Comparison of ENCODE assay signal across 11 cellular contexts in the genomic region with DNA sequence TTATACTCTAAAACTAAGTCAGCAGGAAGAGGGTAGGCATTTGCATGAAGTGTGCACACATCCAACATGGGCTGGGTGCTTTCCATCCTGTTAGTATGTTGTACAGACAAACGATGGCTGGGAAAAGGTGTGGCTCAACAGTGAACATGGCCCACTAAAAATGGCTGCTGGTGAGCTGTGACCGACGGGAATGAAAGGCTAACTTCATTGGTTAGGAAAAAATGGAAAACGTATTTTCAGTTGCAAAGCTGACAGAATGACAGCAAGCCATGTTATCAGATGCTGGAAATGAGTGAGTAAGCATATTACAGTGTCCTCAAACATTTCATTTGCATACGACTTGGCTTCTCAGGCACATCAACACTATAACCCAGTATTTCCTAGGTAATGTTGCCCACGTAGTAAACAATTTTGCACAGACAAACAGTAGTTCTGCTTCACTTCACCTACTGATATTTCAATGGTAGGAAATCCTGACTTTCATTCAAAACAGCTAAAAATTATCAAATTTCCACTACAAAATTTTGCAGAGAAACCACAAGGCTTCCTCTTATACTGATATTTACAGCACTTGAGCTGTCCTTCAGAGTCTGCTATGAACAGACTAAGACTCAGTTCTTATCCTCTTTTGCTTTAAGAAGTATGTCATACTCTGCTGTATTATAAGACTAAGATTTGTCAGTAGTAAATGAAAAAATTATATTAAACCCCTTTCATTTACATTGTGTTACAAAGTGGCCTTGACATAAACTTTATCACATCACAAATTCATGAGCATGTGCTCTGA.
DNase-seq lines count a peak whose midpoint lies in the region; ATAC-seq and TF ChIP-seq lines count a peak whose summit lies in the region.
"Had no signal": no experiment of that assay in that cellular context is flagged by ENCODE, and none has a peak within 500 bp of the region (broad histone marks: within the 10 kb centered on the region; RNA-seq: fewer than 3 reads in every experiment).

No MANE protein-coding gene starts in this region.

- POLR2A ChIA-PET in CD4-positive, alpha-beta T cell (lab: Charles Lee), result interaction anchor here (1.0 to 3.6 kb wide), 8 partner anchors 9 to 98 kb away, joined by 3 to 26 read pairs (median 7); a partner anchor contains a TSS

- peaks cover 83% of the 10 kb centered on the region for H3K36me3 ChIP-seq in left ventricle myocardium inferior

- CTCF ChIA-PET in CD4-positive, alpha-beta T cell (lab: Charles Lee), result interaction anchor here (0.8 to 1.5 kb wide), 2 partner anchors 17 to 44 kb away, joined by 3 read pairs; no protein-coding TSS in a partner anchor

- no peaks in the 10 kb centered on the region for H3K9me3 ChIP-seq in CD4-positive, alpha-beta T cell (ENCODE audit: control insufficient read depth, low read length)
- H3K9me3 ChIP-seq in left ventricle myocardium inferior (replicated peaks), result peaks cover 3% of the 10 kb centered on the region

- no peaks in the 10 kb centered on the region for H3K9me3 Mint-ChIP-seq in CD4-positive, alpha-beta T cell
- H3K9me3 Mint-ChIP-seq in activated naive CD8-positive, alpha-beta T cell treated with anti-CD3 and anti-CD28 coated beads for 36 hours, result peaks cover 10% of the 10 kb centered on the region

- H3K4me3 ChIP-seq in left ventricle myocardium inferior, result no peak overlapping the region
- H3K4me3 ChIP-seq: coronary artery had no signal

- H3K27ac ChIP-seq in CD4-positive, alpha-beta T cell (ENCODE audit: low read depth, low read length), result no peak overlapping the region
- no peak overlapping the region for H3K27ac ChIP-seq in left ventricle myocardium inferior (replicated peaks)
- H3K27ac ChIP-seq: coronary artery had no signal

- no peaks in the 10 kb centered on the region for H3K4me1 ChIP-seq in left ventricle myocardium inferior

- peak; percentile 48 for ATAC-seq in CD4-positive, alpha-beta T cell (ENCODE audit: poor library complexity)
- ATAC-seq in GM19035 (IDR thresholded peaks at IDR 0.05; ENCODE audit: unreplicated experiment), result peak; percentile 58
- peak; percentile 54 for ATAC-seq in HG03571 (IDR thresholded peaks at IDR 0.05; ENCODE audit: unreplicated experiment)
- no peak for ATAC-seq in GM21381 (IDR thresholded peaks at IDR 0.05; ENCODE audit: unreplicated experiment)

- no peak for DNase-seq in CD4-positive, alpha-beta T cell
- no peak for DNase-seq in activated naive CD8-positive, alpha-beta T cell treated with anti-CD3 and anti-CD28 coated beads for 36 hours
- DNase-seq in NCI-H774 (lab: John Stamatoyannopoulos, UW) (no peak), left ventricle myocardium inferior (no peak), NCI-H69 (lab: John Stamatoyannopoulos, UW) (no peak)
- DNase-seq: head of caudate nucleus had no signal

- H3K36me3 Mint-ChIP-seq in CD4-positive, alpha-beta T cell (ENCODE audit: low read depth), result peaks cover 47% of the 10 kb centered on the region
- peaks cover 77% of the 10 kb centered on the region for H3K36me3 Mint-ChIP-seq in activated naive CD8-positive, alpha-beta T cell treated with anti-CD3 and anti-CD28 coated beads for 36 hours

- H3K27me3 ChIP-seq in CD4-positive, alpha-beta T cell (ENCODE audit: control insufficient read depth, insufficient read depth, low read length), result no peaks in the 10 kb centered on the region
- H3K27me3 ChIP-seq in left ventricle myocardium inferior (ENCODE audit: low read depth), result no peaks in the 10 kb centered on the region

- H3K4me3 Mint-ChIP-seq in CD4-positive, alpha-beta T cell, result peak overlapping the region; percentile 66
- H3K4me3 Mint-ChIP-seq in activated naive CD8-positive, alpha-beta T cell treated with anti-CD3 and anti-CD28 coated beads for 36 hours, result peak overlapping the region; percentile 61
- H3K4me3 Mint-ChIP-seq: type B pancreatic cell had no signal

- intact Hi-C loops in CD4-positive, alpha-beta T cell (cut with DNase I, micrococcal nuclease), result loop anchor here in 1 of 2 experiments (2.0 to 5.0 kb wide), 2 partner anchors 44 to 93 kb away; no protein-coding TSS in a partner anchor
- intact Hi-C loops in left ventricle myocardium inferior (cut with micrococcal nuclease), result no loop called here

- no peak for TF ChIP-seq CTCF in CD4-positive, alpha-beta T cell (IDR thresholded peaks at IDR 0.05)
- TF ChIP-seq CTCF in left ventricle myocardium inferior (IDR thresholded peaks at IDR 0.05; ENCODE audit: borderline replicate concordance), result no peak

- peak overlapping the region; percentile 83 for H3K27ac Mint-ChIP-seq in CD4-positive, alpha-beta T cell
- peak overlapping the region; percentile 94 for H3K27ac Mint-ChIP-seq in activated naive CD8-positive, alpha-beta T cell treated with anti-CD3 and anti-CD28 coated beads for 36 hours
- H3K27ac Mint-ChIP-seq: type B pancreatic cell had no signal

- no peaks in the 10 kb centered on the region for H3K27me3 Mint-ChIP-seq in CD4-positive, alpha-beta T cell
- no peaks in the 10 kb centered on the region for H3K27me3 Mint-ChIP-seq in activated naive CD8-positive, alpha-beta T cell treated with anti-CD3 and anti-CD28 coated beads for 36 hours
- H3K27me3 Mint-ChIP-seq: type B pancreatic cell had no signal

- H3K4me1 Mint-ChIP-seq in CD4-positive, alpha-beta T cell (ENCODE audit: low read depth), result peaks cover 65% of the 10 kb centered on the region
- peaks cover 92% of the 10 kb centered on the region for H3K4me1 Mint-ChIP-seq in activated naive CD8-positive, alpha-beta T cell treated with anti-CD3 and anti-CD28 coated beads for 36 hours
